In genomic region chr13:112974676-112975075, GRCh38 we compare ENCODE assay signal across 19 cellular contexts.
"Had no signal": no experiment of that assay in that cellular context is flagged by ENCODE, and none has a peak within 500 bp of the region (broad histone marks: within the 10 kb centered on the region; RNA-seq: fewer than 3 reads in every experiment).

No MANE protein-coding gene starts in this region.

- H3K9me3 ChIP-seq: body of pancreas, esophagus squamous epithelium, psoas muscle, sigmoid colon, uterus had no signal

- H3K4me1 ChIP-seq: parathyroid adenoma, psoas muscle, uterus had no signal

- H3K9ac ChIP-seq: parathyroid adenoma had no signal

- H3K36me3 ChIP-seq: esophagus squamous epithelium, sigmoid colon, uterus had no signal

- DNase-seq: activated CD4-positive, alpha-beta T cell treated with anti-CD3 and anti-CD28 coated beads for 1 hour; activated CD4-positive, alpha-beta T cell treated with anti-CD3 and anti-CD28 coated beads, Interleukin-2, amount 10 ng/mL, durations not matched to agents 7 days and 5 days; activated CD8-positive, alpha-beta memory T cell treated with anti-CD3 and anti-CD28 coated beads, Interleukin-2, amount 10 ng/mL, durations not matched to agents 7 days and 5 days; activated CD8-positive, alpha-beta T cell treated with anti-CD3 and anti-CD28 coated beads, Interleukin-2, amount 10 ng/mL, durations not matched to agents 7 days and 5 days; activated effector memory CD4-positive, alpha-beta T cell treated with Interleukin-2 at 50 U/mL for 16 hours; activated naive CD4-positive, alpha-beta T cell treated with Interleukin-2 at 50 U/mL for 16 hours; body of pancreas; effector CD8-positive, alpha-beta T cell; esophagus squamous epithelium; naive thymus-derived CD4-positive, alpha-beta T cell; sigmoid colon; stimulated activated naive CD4-positive, alpha-beta T cell; T-helper 2 cell; trophoblast cell; uterus had no signal

- H3K27me3 ChIP-seq: body of pancreas had no signal

- H3K4me3 ChIP-seq: body of pancreas, esophagus squamous epithelium, psoas muscle, sigmoid colon, uterus had no signal

- ATAC-seq: activated CD8-positive, alpha-beta memory T cell treated with anti-CD3 and anti-CD28 coated beads, Interleukin-2, amount 10 ng/mL, durations not matched to agents 7 days and 5 days; activated CD8-positive, alpha-beta T cell treated with anti-CD3 and anti-CD28 coated beads, Interleukin-2, amount 10 ng/mL, durations not matched to agents 7 days and 5 days; body of pancreas; naive thymus-derived CD4-positive, alpha-beta T cell; psoas muscle; WTC11 had no signal

- H3K27ac ChIP-seq: body of pancreas, epithelial cell of prostate, esophagus squamous epithelium, parathyroid adenoma, psoas muscle, sigmoid colon, uterus had no signal
